Comparison of ENCODE assay signal across 8 cellular contexts in the genomic region with DNA sequence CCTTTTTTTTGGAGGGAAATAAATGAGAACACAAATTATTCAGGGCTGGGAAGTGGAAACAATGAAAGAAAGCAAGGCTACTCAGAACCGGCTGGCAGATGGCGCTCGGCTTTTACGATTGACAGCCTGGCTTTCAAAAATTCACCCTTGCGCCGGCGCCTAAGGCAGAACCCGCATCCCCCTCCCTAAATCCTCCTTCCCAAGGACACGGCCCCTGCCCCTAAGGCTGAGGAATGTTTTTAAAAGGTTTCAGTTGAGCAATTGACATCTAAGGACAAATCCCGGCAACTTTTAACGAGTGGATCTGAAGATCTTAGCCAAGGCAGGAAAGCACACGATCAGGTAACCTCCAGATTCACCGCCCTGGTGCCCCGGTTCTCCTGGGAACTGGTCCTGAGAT. TPM values are rescaled to one million over a fixed set of nuclear protein-coding genes. Genes with fewer than 3 reads are reported as not detected.
DNase-seq lines count a peak whose midpoint lies in the region; ATAC-seq and TF ChIP-seq lines count a peak whose summit lies in the region.
"Had no signal": no experiment of that assay in that cellular context is flagged by ENCODE, and none has a peak within 500 bp of the region (broad histone marks: within the 10 kb centered on the region; RNA-seq: fewer than 3 reads in every experiment).

No MANE protein-coding gene starts in this region.

- no peak for ATAC-seq in GM21381 (IDR thresholded peaks at IDR 0.05; ENCODE audit: unreplicated experiment)
- no peak for ATAC-seq in upper lobe of left lung (ENCODE audit: low FRiP score in 2 of 2)
- ATAC-seq in GM21367 (IDR thresholded peaks at IDR 0.05; ENCODE audit: unreplicated experiment), result no peak

- no peak for TF ChIP-seq POLR2A in upper lobe of left lung (IDR thresholded peaks at IDR 0.05)

- H3K4me1 Mint-ChIP-seq in chondrocyte (ENCODE audit: low read depth) (peaks cover 9% of the 10 kb centered on the region), osteocyte (ENCODE audit: unreplicated experiment) (peaks cover 9% of the 10 kb centered on the region)

- no peaks in the 10 kb centered on the region for H3K9me3 ChIP-seq in upper lobe of left lung
- H3K9me3 ChIP-seq: right atrium auricular region had no signal

- H3K4me3 Mint-ChIP-seq in chondrocyte (ENCODE audit: unreplicated experiment), result no peak overlapping the region
- peak overlapping the region; percentile 20 for H3K4me3 Mint-ChIP-seq in osteocyte (ENCODE audit: unreplicated experiment)

- H3K9me3 Mint-ChIP-seq in chondrocyte (ENCODE audit: low read depth) (no peaks in the 10 kb centered on the region), osteocyte (ENCODE audit: unreplicated experiment) (no peaks in the 10 kb centered on the region)

- TF ChIP-seq CTCF in GM06990 (IDR thresholded peaks at IDR 0.05; ENCODE audit: insufficient read depth, low read length, poor library complexity, severe bottlenecking) (peak; percentile 29), chondrocyte (IDR thresholded peaks at IDR 0.05) (peak; percentile 84), osteocyte (IDR thresholded peaks at IDR 0.05) (peak; percentile 71), upper lobe of left lung (IDR thresholded peaks at IDR 0.05) (no peak)

- no peaks in the 10 kb centered on the region for H3K36me3 ChIP-seq in GM06990 (ENCODE audit: control insufficient read depth, insufficient read depth, low read length)
- H3K36me3 ChIP-seq in upper lobe of left lung, result no peaks in the 10 kb centered on the region
- H3K36me3 ChIP-seq: right atrium auricular region had no signal

- H3K27me3 ChIP-seq in GM06990 (replicated peaks; ENCODE audit: control insufficient read depth, insufficient read depth, low read length) (no peaks in the 10 kb centered on the region), upper lobe of left lung (no peaks in the 10 kb centered on the region)
- H3K27me3 ChIP-seq: right atrium auricular region had no signal

- 45 to 58% methylated on average over 14 of the region's 14 CpGs for WGBS in upper lobe of left lung, 2 donors

- no peak for TF ChIP-seq EP300 in upper lobe of left lung (IDR thresholded peaks at IDR 0.05)

- peaks cover 9% of the 10 kb centered on the region for H3K27me3 Mint-ChIP-seq in chondrocyte (ENCODE audit: low read depth)
- peaks cover 15% of the 10 kb centered on the region for H3K27me3 Mint-ChIP-seq in osteocyte (ENCODE audit: unreplicated experiment)

- H3K4me3 ChIP-seq in GM06990 (replicated peaks; ENCODE audit: low read depth, low read length), result no peak overlapping the region
- H3K4me3 ChIP-seq in upper lobe of left lung, result no peak overlapping the region
- H3K4me3 ChIP-seq: right atrium auricular region had no signal

- H3K27ac Mint-ChIP-seq in chondrocyte (ENCODE audit: unreplicated experiment) (no peak overlapping the region), osteocyte (ENCODE audit: unreplicated experiment) (no peak overlapping the region)

- no peaks in the 10 kb centered on the region for H3K4me1 ChIP-seq in upper lobe of left lung
- H3K4me1 ChIP-seq: right atrium auricular region had no signal

- H3K36me3 Mint-ChIP-seq in chondrocyte (ENCODE audit: low read depth), result no peaks in the 10 kb centered on the region
- no peaks in the 10 kb centered on the region for H3K36me3 Mint-ChIP-seq in osteocyte (ENCODE audit: unreplicated experiment)

- no peak overlapping the region for H3K27ac ChIP-seq in upper lobe of left lung
- H3K27ac ChIP-seq: right atrium auricular region had no signal

- DNase-seq in GM06990 (ENCODE audit: extremely low read depth, insufficient read length) (no peak), NCI-H2171 (lab: John Stamatoyannopoulos, UW) (peak; percentile 61), chondrocyte (ENCODE audit: low spot score) (no peak), osteocyte (ENCODE audit: extremely low spot score, unreplicated experiment) (no peak), upper lobe of left lung (no peak)

RNA-seq across cellular contexts. Expression of gene GNAS, which starts 16.3 kb away (rescaled TPM):
- total RNA-seq in chondrocyte (1,127 to 1,393 TPM (median 1,374 TPM) in 3 replicates), osteocyte (1,150 and 1,173 TPM in 2 replicates), upper lobe of left lung (100 to 1,000 TPM; 520 to 910 (median 811) TPM)

RNA-seq across cellular contexts. Expression of gene GNAS-AS1, which starts 18.1 kb away (rescaled TPM):
- total RNA-seq in chondrocyte (1.1 to 2.7 TPM (median 1.7 TPM) in 3 replicates), osteocyte (1.5 and 2.0 TPM in 2 replicates), upper lobe of left lung (1 to 10 TPM in 1 of 6 donors, under 1 TPM in 4, not detected in 1; 0.30 to 2.1 (median 0.54) TPM)
- total RNA-seq: right atrium auricular region had no signal

Comparison
In these comparisons a context has a peak if more than half of its experiments do, and no peak if none do; other contexts are left out.
1. CTCF ChIP-seq: peak in GM06990 (single experiment), chondrocyte (single experiment) and osteocyte (single experiment); none in upper lobe of left lung (0 of 6).